ENCODE assay signal across 8 cellular contexts in genomic region chr10:13371879-13372470, GRCh38. TPM values are rescaled to one million over a fixed set of nuclear protein-coding genes. Genes with fewer than 3 reads are reported as not detected.
A peak's percentile ranks its signal among the peaks of the same experiment; 100 is the strongest.
DNase-seq lines count a peak whose midpoint lies in the region; ATAC-seq and TF ChIP-seq lines count a peak whose summit lies in the region.

No MANE protein-coding gene starts in this region.

- peak; percentile 97 for TF ChIP-seq CTCF in AG10803 (conservative IDR thresholded peaks at IDR 0.05; ENCODE audit: low read length)

- peak; percentile 78 for ATAC-seq in GM18867 (IDR thresholded peaks at IDR 0.05; ENCODE audit: unreplicated experiment)
- ATAC-seq in HG03442 (IDR thresholded peaks at IDR 0.05; ENCODE audit: unreplicated experiment), result peak; percentile 79
- peak; percentile 92 for ATAC-seq in stimulated activated effector memory CD8-positive, alpha-beta T cell treated with anti-CD3 and anti-CD28 coated beads, Interleukin-12 subunit alpha, Interleukin-12 subunit beta, amount 100 ng/mL, for 72 hours

- no peak overlapping the region for H3K23ac ChIP-seq in mesenchymal stem cell (ENCODE audit: low read length in 2 of 2)

- no peak overlapping the region for H3K27ac ChIP-seq in effector memory CD4-positive, alpha-beta T cell (ENCODE audit: insufficient read depth, low read length, poor library complexity, severe bottlenecking)
- H3K27ac ChIP-seq in mesenchymal stem cell (ENCODE audit: low read length, poor library complexity, severe bottlenecking), result no peak overlapping the region

- H3K14ac ChIP-seq in mesenchymal stem cell (ENCODE audit: low read length in 2 of 2), result no peak overlapping the region

- no peak overlapping the region for H2AK5ac ChIP-seq in mesenchymal stem cell (ENCODE audit: low read length, severe bottlenecking)

- no peak overlapping the region for H3K4me2 ChIP-seq in mesenchymal stem cell (ENCODE audit: low read length, poor library complexity, severe bottlenecking)

- H3K36me3 Mint-ChIP-seq in activated CD4-positive, alpha-beta T cell treated with anti-CD3 and anti-CD28 coated beads, Interleukin-2, amount 10 ng/mL, durations not matched to agents 7 days and 5 days (ENCODE audit: low read depth), result no peaks in the 10 kb centered on the region
- H3K36me3 Mint-ChIP-seq in stimulated activated effector memory CD8-positive, alpha-beta T cell treated with anti-CD3 and anti-CD28 coated beads, Interleukin-12 subunit alpha, Interleukin-12 subunit beta, amount 100 ng/mL, for 72 hours, result no peaks in the 10 kb centered on the region

- H3K4me1 ChIP-seq in effector memory CD4-positive, alpha-beta T cell (ENCODE audit: control insufficient read depth, insufficient read depth, low read length, poor library complexity, severe bottlenecking), result no peaks in the 10 kb centered on the region
- H3K4me1 ChIP-seq in mesenchymal stem cell (ENCODE audit: control insufficient read depth, insufficient read depth, low read depth, low read length), result no peaks in the 10 kb centered on the region

- no peak overlapping the region for H4K91ac ChIP-seq in mesenchymal stem cell (ENCODE audit: low read length)

- no peak overlapping the region for H2AFZ ChIP-seq in mesenchymal stem cell (ENCODE audit: low read depth, low read length)

- peaks cover 3% of the 10 kb centered on the region for H3K4me1 Mint-ChIP-seq in activated CD4-positive, alpha-beta T cell treated with anti-CD3 and anti-CD28 coated beads, Interleukin-2, amount 10 ng/mL, durations not matched to agents 7 days and 5 days
- no peaks in the 10 kb centered on the region for H3K4me1 Mint-ChIP-seq in stimulated activated effector memory CD8-positive, alpha-beta T cell treated with anti-CD3 and anti-CD28 coated beads, Interleukin-12 subunit alpha, Interleukin-12 subunit beta, amount 100 ng/mL, for 72 hours

- no peaks in the 10 kb centered on the region for H3K27me3 ChIP-seq in effector memory CD4-positive, alpha-beta T cell (replicated peaks; ENCODE audit: control insufficient read depth, insufficient read depth, low read length, poor library complexity, severe bottlenecking)
- peaks cover 11 to 19% of the 10 kb centered on the region in 2 experiments for H3K27me3 ChIP-seq in mesenchymal stem cell (ENCODE audit: control insufficient read depth in 1 of 2, insufficient read depth in 1 of 2, low read length in 2 of 2)

- H2BK12ac ChIP-seq in mesenchymal stem cell (ENCODE audit: low read length in 2 of 2), result no peak overlapping the region

- CTCF ChIA-PET in activated CD4-positive, alpha-beta T cell treated with anti-CD3 and anti-CD28 coated beads, Interleukin-2, amount 10 ng/mL, durations not matched to agents 7 days and 5 days (lab: Charles Lee), result interaction anchor here (0.9 to 2.0 kb wide), 4 partner anchors 11 to 68 kb away, joined by 4 to 8 read pairs (median 6); no protein-coding TSS in a partner anchor

- no peak overlapping the region for H3K4ac ChIP-seq in mesenchymal stem cell (ENCODE audit: low read depth in 1 of 2, low read length in 2 of 2)

- POLR2A ChIA-PET in activated CD4-positive, alpha-beta T cell treated with anti-CD3 and anti-CD28 coated beads, Interleukin-2, amount 10 ng/mL, durations not matched to agents 7 days and 5 days (lab: Charles Lee), result no interaction called here

- DNase-seq in AG10803 (ENCODE audit: low read depth) (peak; percentile 78), NCI-H748 (lab: John Stamatoyannopoulos, UW; ENCODE audit: unreplicated experiment) (peak; percentile 77), mesenchymal stem cell (peak; percentile 84)
- peak; percentile 82 for DNase-seq in activated CD4-positive, alpha-beta T cell treated with anti-CD3 and anti-CD28 coated beads, Interleukin-2, amount 10 ng/mL, durations not matched to agents 7 days and 5 days
- DNase-seq in effector memory CD4-positive, alpha-beta T cell, result peak; percentile 20 to 34 (median 24)
- peak; percentile 32 to 79 for DNase-seq in stimulated activated effector memory CD8-positive, alpha-beta T cell treated with anti-CD3 and anti-CD28 coated beads, Interleukin-12 subunit alpha, Interleukin-12 subunit beta, amount 100 ng/mL, for 72 hours (ENCODE audit: low spot score in 2 of 2)

- no peak overlapping the region for H2BK120ac ChIP-seq in mesenchymal stem cell (ENCODE audit: low read depth, low read length)

- H2BK5ac ChIP-seq in mesenchymal stem cell (ENCODE audit: low read depth, low read length, poor library complexity, severe bottlenecking), result no peak overlapping the region

- H3K18ac ChIP-seq in mesenchymal stem cell (ENCODE audit: low read depth in 1 of 2, low read length in 2 of 2), result no peak overlapping the region

- no peak overlapping the region for H3K4me3 ChIP-seq in AG10803 (ENCODE audit: low read length)
- H3K4me3 ChIP-seq in effector memory CD4-positive, alpha-beta T cell (ENCODE audit: insufficient read depth, low read depth, low read length, poor library complexity, severe bottlenecking), result no peak overlapping the region
- no peak overlapping the region for H3K4me3 ChIP-seq in mesenchymal stem cell (ENCODE audit: insufficient read depth in 1 of 2, low read depth in 1 of 2, low read length in 2 of 2)

- H3K79me1 ChIP-seq in mesenchymal stem cell (replicated peaks; ENCODE audit: low read length, poor library complexity, severe bottlenecking), result no peaks in the 10 kb centered on the region

- no peak overlapping the region for H4K8ac ChIP-seq in mesenchymal stem cell (ENCODE audit: low read length)

- H3K4me3 Mint-ChIP-seq in activated CD4-positive, alpha-beta T cell treated with anti-CD3 and anti-CD28 coated beads, Interleukin-2, amount 10 ng/mL, durations not matched to agents 7 days and 5 days, result no peak overlapping the region
- H3K4me3 Mint-ChIP-seq in stimulated activated effector memory CD8-positive, alpha-beta T cell treated with anti-CD3 and anti-CD28 coated beads, Interleukin-12 subunit alpha, Interleukin-12 subunit beta, amount 100 ng/mL, for 72 hours, result no peak overlapping the region

- H3K27me3 Mint-ChIP-seq in activated CD4-positive, alpha-beta T cell treated with anti-CD3 and anti-CD28 coated beads, Interleukin-2, amount 10 ng/mL, durations not matched to agents 7 days and 5 days, result peaks cover 6% of the 10 kb centered on the region

- 32% methylated on average over 5 of the region's 6 CpGs for WGBS in mesenchymal stem cell

- no peaks in the 10 kb centered on the region for H3K9me3 ChIP-seq in effector memory CD4-positive, alpha-beta T cell (ENCODE audit: control insufficient read depth, low read length)
- H3K9me3 ChIP-seq in mesenchymal stem cell (ENCODE audit: control insufficient read depth, low read length), result no peaks in the 10 kb centered on the region

- H3K9me3 Mint-ChIP-seq in activated CD4-positive, alpha-beta T cell treated with anti-CD3 and anti-CD28 coated beads, Interleukin-2, amount 10 ng/mL, durations not matched to agents 7 days and 5 days, result no peaks in the 10 kb centered on the region
- H3K9me3 Mint-ChIP-seq in stimulated activated effector memory CD8-positive, alpha-beta T cell treated with anti-CD3 and anti-CD28 coated beads, Interleukin-12 subunit alpha, Interleukin-12 subunit beta, amount 100 ng/mL, for 72 hours, result no peaks in the 10 kb centered on the region

- no peak overlapping the region for H2BK15ac ChIP-seq in mesenchymal stem cell (ENCODE audit: low read depth, poor library complexity, severe bottlenecking)

- no peaks in the 10 kb centered on the region for H3K36me3 ChIP-seq in effector memory CD4-positive, alpha-beta T cell (ENCODE audit: control insufficient read depth, insufficient read depth, low read length)
- H3K36me3 ChIP-seq in mesenchymal stem cell (ENCODE audit: control insufficient read depth in 1 of 2, insufficient read depth in 2 of 2, low read depth in 1 of 2, low read length in 2 of 2), result no peaks in the 10 kb centered on the region

- H3K9ac ChIP-seq in mesenchymal stem cell (ENCODE audit: low read length), result no peak overlapping the region

- no peak overlapping the region for H3K27ac Mint-ChIP-seq in activated CD4-positive, alpha-beta T cell treated with anti-CD3 and anti-CD28 coated beads, Interleukin-2, amount 10 ng/mL, durations not matched to agents 7 days and 5 days
- no peak overlapping the region for H3K27ac Mint-ChIP-seq in stimulated activated effector memory CD8-positive, alpha-beta T cell treated with anti-CD3 and anti-CD28 coated beads, Interleukin-12 subunit alpha, Interleukin-12 subunit beta, amount 100 ng/mL, for 72 hours

RNA-seq across cellular contexts. Expression of gene SEPHS1, which starts 23.9 kb away (rescaled TPM):
- 10 to 100 TPM; 74.4 to 74.9 TPM for total RNA-seq in activated CD4-positive, alpha-beta T cell treated with anti-CD3 and anti-CD28 coated beads, Interleukin-2, amount 10 ng/mL, durations not matched to agents 7 days and 5 days
- 33.7 TPM for polyA plus RNA-seq in mesenchymal stem cell (2013, experiment 1 of 2)
- 34.2 TPM for polyA plus RNA-seq in mesenchymal stem cell (2013, experiment 2 of 2)

Comparison
In these comparisons a context has a peak if more than half of its experiments do, and no peak if none do; other contexts are left out.
1. DNase-seq: peak in every context shown above with its lines; median percentile 84 in mesenchymal stem cell; 82 in activated CD4-positive, alpha-beta T cell treated with anti-CD3 and anti-CD28 coated beads, Interleukin-2, amount 10 ng/mL, durations not matched to agents 7 days and 5 days; 78 in AG10803; 77 in NCI-H748; 56 in stimulated activated effector memory CD8-positive, alpha-beta T cell treated with anti-CD3 and anti-CD28 coated beads, Interleukin-12 subunit alpha, Interleukin-12 subunit beta, amount 100 ng/mL, for 72 hours; 24 in effector memory CD4-positive, alpha-beta T cell.